In the genomic region with DNA sequence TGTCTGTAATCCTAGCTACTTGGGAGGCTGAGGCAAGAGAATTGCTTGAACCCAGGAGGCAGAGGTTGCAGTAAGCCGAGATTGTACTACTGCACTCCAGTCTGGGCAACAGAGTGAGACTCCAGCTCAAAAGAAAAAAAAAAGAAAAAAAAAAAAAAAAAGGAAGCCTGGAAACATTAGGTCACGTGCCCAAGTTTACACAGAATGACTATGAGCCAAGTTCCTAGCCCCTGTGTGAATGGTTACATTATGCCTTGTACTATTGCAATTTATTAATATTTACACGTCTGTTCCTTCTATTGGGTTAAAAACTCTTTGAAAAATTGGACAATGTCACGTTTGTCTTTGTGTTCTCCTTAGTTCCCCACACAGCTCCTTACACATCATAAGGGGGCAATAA, we compare ENCODE assay signal across 14 cellular contexts. TPM values are rescaled to one million over a fixed set of nuclear protein-coding genes. Genes with fewer than 3 reads are reported as not detected.
"Had no signal": no experiment of that assay in that cellular context is flagged by ENCODE, and none has a peak within 500 bp of the region (broad histone marks: within the 10 kb centered on the region; RNA-seq: fewer than 3 reads in every experiment).

No MANE protein-coding gene starts in this region.

- H3K4me1 Mint-ChIP-seq: nephron had no signal

- DNase-seq: activated CD4-positive, alpha-beta T cell treated with anti-CD3 and anti-CD28 coated beads, Interleukin-2, amount 50 U/mL, for 48 hours; activated CD4-positive, CD25-positive, alpha-beta regulatory T cell treated with anti-CD3 and anti-CD28 coated beads, Interleukin-2, amount 50 U/mL, for 72 hours; aorta; glutamatergic neuron; left colon; mucosa of descending colon; stimulated activated CD4-positive, alpha-beta T cell treated with anti-CD3 and anti-CD28 coated beads, Interleukin-2, amount 100 ng/mL, for 48 hours; stimulated activated naive CD8-positive, alpha-beta T cell treated with anti-CD3 and anti-CD28 coated beads, Interleukin-15, Interleukin-2, amounts not matched to agents 100 U/mL and 50 U/mL, for 24 hours; testis had no signal

- H3K9me3 Mint-ChIP-seq: nephron had no signal

- H3K4me1 ChIP-seq: testis had no signal

- H3K9me3 ChIP-seq: mucosa of descending colon, testis had no signal

- H3K4me3 Mint-ChIP-seq: nephron had no signal

- H3K36me3 ChIP-seq: cardiac muscle cell had no signal

- H3K27ac ChIP-seq: cardiac muscle cell, testis had no signal

- ATAC-seq: esophagus mucosa; left colon; mucosa of descending colon; stimulated activated naive CD8-positive, alpha-beta T cell treated with anti-CD3 and anti-CD28 coated beads, Interleukin-15, Interleukin-2, amounts not matched to agents 100 U/mL and 50 U/mL, for 24 hours had no signal

- H3K4me3 ChIP-seq: cardiac muscle cell, mucosa of descending colon, testis had no signal

- H3K27me3 ChIP-seq: cardiac muscle cell, testis had no signal

- H3K27ac Mint-ChIP-seq: nephron had no signal

RNA-seq across cellular contexts. Expression of a gene that starts 33.4 kb away (rescaled TPM):
- total RNA-seq: lung microvascular endothelial cell, osteocyte had no signal
- polyA plus RNA-seq: aorta had no signal
